ENCODE assay signal across 10 cellular contexts in the genomic region with DNA sequence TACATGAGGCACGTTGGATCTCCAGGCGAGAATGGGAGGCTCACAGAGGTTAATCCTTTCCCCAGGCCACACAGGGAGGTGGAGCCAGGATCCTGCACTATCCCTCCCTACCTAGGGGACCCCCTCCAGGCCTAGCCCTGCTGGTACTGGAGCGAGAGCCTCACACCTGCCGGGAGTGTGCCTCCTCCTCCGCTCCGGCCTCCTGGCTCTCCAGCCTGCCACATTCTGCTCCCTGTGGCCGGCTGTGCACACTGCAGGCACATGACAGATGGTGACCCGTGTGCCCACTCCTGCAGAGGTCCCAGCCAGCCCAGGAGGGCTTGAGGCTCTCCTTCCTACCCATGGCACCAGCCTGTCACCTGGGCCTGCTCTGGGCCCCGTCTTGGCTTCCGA.
DNase-seq lines count a peak whose midpoint lies in the region; ATAC-seq and TF ChIP-seq lines count a peak whose summit lies in the region.
"Had no signal": no experiment of that assay in that cellular context is flagged by ENCODE, and none has a peak within 500 bp of the region (broad histone marks: within the 10 kb centered on the region; RNA-seq: fewer than 3 reads in every experiment).

No MANE protein-coding gene starts in this region.

- no peaks in the 10 kb centered on the region for H3K9me3 Mint-ChIP-seq in stimulated activated naive CD8-positive, alpha-beta T cell treated with anti-CD3 and anti-CD28 coated beads, Interleukin-15, amount 100 ng/mL, for 72 hours

- H3K27ac ChIP-seq in 22Rv1: no peak overlapping the region
- H3K27ac ChIP-seq: epithelial cell of prostate had no signal

- DNase-seq in RKO (ENCODE audit: low spot score) (peak; percentile 26), fibroblast of pulmonary artery (ENCODE audit: low read depth) (no peak), germinal center (ENCODE audit: low spot score) (no peak), kidney glomerular epithelial cell (lab: John Stamatoyannopoulos, UW) (no peak)
- DNase-seq in stimulated activated naive CD8-positive, alpha-beta T cell treated with anti-CD3 and anti-CD28 coated beads, Interleukin-15, amount 100 ng/mL, for 72 hours: no peak

- no peak for ATAC-seq in stimulated activated naive CD8-positive, alpha-beta T cell treated with anti-CD3 and anti-CD28 coated beads, Interleukin-15, amount 100 ng/mL, for 72 hours
- no peak for ATAC-seq in GM18868 (IDR thresholded peaks at IDR 0.05; ENCODE audit: unreplicated experiment)

- peak; percentile 38 for TF ChIP-seq CTCF in 22Rv1 (IDR thresholded peaks at IDR 0.05)
- peak; percentile 48 for TF ChIP-seq CTCF in GM12873 (IDR thresholded peaks at IDR 0.05; ENCODE audit: insufficient read depth, low read depth, low read length, missing control alignments)
- peak; percentile 30 for TF ChIP-seq CTCF in fibroblast of pulmonary artery (IDR thresholded peaks at IDR 0.05; ENCODE audit: low read length, missing control alignments)

- no peak overlapping the region for H3K4me3 ChIP-seq in fibroblast of pulmonary artery (replicated peaks; ENCODE audit: low read depth, low read length)
- H3K4me3 ChIP-seq: skin epidermis had no signal

- no peaks in the 10 kb centered on the region for H3K27me3 Mint-ChIP-seq in stimulated activated naive CD8-positive, alpha-beta T cell treated with anti-CD3 and anti-CD28 coated beads, Interleukin-15, amount 100 ng/mL, for 72 hours

- no peak overlapping the region for H3K4me3 Mint-ChIP-seq in stimulated activated naive CD8-positive, alpha-beta T cell treated with anti-CD3 and anti-CD28 coated beads, Interleukin-15, amount 100 ng/mL, for 72 hours

- H3K4me1 Mint-ChIP-seq in stimulated activated naive CD8-positive, alpha-beta T cell treated with anti-CD3 and anti-CD28 coated beads, Interleukin-15, amount 100 ng/mL, for 72 hours: no peaks in the 10 kb centered on the region

- no peak overlapping the region for H3K27ac Mint-ChIP-seq in stimulated activated naive CD8-positive, alpha-beta T cell treated with anti-CD3 and anti-CD28 coated beads, Interleukin-15, amount 100 ng/mL, for 72 hours
